In the genomic region with DNA sequence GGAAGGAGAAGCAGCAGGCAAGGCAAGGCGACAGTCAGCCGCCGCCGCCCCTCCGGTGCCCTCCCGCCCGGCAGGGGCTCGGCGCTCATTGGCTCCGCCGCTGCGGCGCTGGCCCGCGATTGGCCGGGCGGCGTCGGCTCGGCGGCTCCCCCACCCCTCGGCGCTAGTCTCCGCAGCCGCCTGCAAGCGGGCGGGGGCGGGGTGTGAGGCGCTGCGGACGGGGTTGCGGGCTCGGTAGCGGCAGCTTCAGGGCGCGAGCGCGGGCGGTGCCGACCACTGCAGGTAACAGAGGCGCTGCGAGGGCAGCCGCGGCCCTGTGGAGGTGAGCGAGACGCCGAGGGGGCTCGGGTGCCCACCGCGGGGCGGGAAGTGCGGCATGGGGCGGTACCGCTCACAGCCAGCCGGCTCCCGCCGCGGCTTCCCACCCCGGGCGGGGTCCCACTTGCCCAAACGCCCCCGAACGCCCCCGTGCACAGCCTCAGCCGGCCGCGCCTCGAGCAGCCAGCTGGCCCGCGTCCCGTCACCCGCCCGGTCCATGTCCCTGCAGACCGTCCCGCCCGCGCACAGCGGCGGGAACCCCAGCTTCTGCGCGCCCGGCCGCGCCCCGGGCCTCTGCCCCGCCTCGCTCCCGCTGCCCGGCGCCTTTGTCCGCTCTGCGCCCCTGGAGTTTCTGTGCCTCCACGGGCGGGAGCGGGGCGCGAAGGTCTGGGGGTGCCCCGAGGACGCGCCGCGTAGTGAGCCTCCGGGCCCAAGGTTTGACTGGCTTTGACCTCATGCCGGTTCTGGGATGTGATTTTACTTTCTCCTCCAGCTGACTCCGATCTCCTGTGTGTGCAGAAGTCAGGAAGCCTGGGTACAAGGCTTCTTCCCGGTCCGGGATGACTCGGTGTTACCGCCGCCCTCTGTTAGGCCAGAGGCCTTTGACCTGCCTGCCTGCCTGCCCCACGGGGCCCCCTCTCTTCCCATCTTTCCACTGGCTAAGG, we compare ENCODE assay signal across 8 cellular contexts. TPM values are rescaled to one million over a fixed set of nuclear protein-coding genes. Genes with fewer than 3 reads are reported as not detected.
DNase-seq lines count a peak whose midpoint lies in the region; ATAC-seq and TF ChIP-seq lines count a peak whose summit lies in the region.

TSS of gene SANBR (plus strand) at position 166 of the 983 bp plus-strand sequence. CDS start 4,480 bp downstream, outside the sequence.

- peak; percentile 97 for ATAC-seq in GM18909 (IDR thresholded peaks at IDR 0.05; ENCODE audit: poor library complexity, unreplicated experiment)
- ATAC-seq in HG03139 (IDR thresholded peaks at IDR 0.05; ENCODE audit: unreplicated experiment): peak; percentile 95
- ATAC-seq in activated CD4-positive, CD25-positive, alpha-beta regulatory T cell treated with anti-CD3 and anti-CD28 coated beads, Interleukin-2, amount 50 U/mL, for 24 hours: peak; percentile 99

- no peaks in the 10 kb centered on the region for H3K36me3 ChIP-seq in kidney epithelial cell (ENCODE audit: control insufficient read depth, insufficient read depth, low read length)

- DNase-seq in AG09319 (ENCODE audit: extremely low read depth, low read depth) (peak; percentile 39), NCI-H345 treated with DMSO at 0.1 percent for 48 hours (lab: John Stamatoyannopoulos, UW; ENCODE audit: unreplicated experiment) (peak; percentile 90), cerebellar nuclear complex (lab: John Stamatoyannopoulos, UW) (peak; percentile 84 to 93), kidney epithelial cell (ENCODE audit: low read depth) (peak; percentile 34)
- DNase-seq in stimulated activated CD4-positive, alpha-beta T cell treated with anti-CD3 and anti-CD28 coated beads, Interleukin-15, amount 100 ng/mL, for 1 hour (ENCODE audit: low read depth in 1 of 2, low spot score in 1 of 2): peak; percentile 72 to 78

- TF ChIP-seq CTCF in AG09319 (IDR thresholded peaks at IDR 0.05; ENCODE audit: low read depth, low read length): no peak
- TF ChIP-seq CTCF in kidney epithelial cell (IDR thresholded peaks at IDR 0.05; ENCODE audit: insufficient read depth, low read length, poor library complexity, severe bottlenecking): no peak

- H3K27me3 ChIP-seq in kidney epithelial cell (ENCODE audit: control insufficient read depth, insufficient read depth, low read length): no peaks in the 10 kb centered on the region

- peak within 1 kb of the TSS; percentile 70 for H3K4me3 ChIP-seq in kidney epithelial cell (ENCODE audit: low read depth, low read length)

RNA-seq across cellular contexts. Expression of gene SANBR, which starts in this region (rescaled TPM):
- total RNA-seq in kidney epithelial cell: 6.0 and 8.9 TPM in 2 replicates

Comparison
In these comparisons a context has a peak if more than half of its experiments do, and no peak if none do; other contexts are left out.
1. Peak in every context shown above with its lines: DNase-seq, ATAC-seq and H3K4me3 ChIP-seq.
2. DNase-seq: peak in every context shown above with its lines; median percentile 90 in NCI-H345 treated with DMSO at 0.1 percent for 48 hours; 88 in cerebellar nuclear complex; 75 in stimulated activated CD4-positive, alpha-beta T cell treated with anti-CD3 and anti-CD28 coated beads, Interleukin-15, amount 100 ng/mL, for 1 hour; 39 in AG09319; 34 in kidney epithelial cell.